Comparison of ENCODE assay signal across 8 cellular contexts in genomic region chr4:52862605-52863236, GRCh38. TPM values are rescaled to one million over a fixed set of nuclear protein-coding genes. Genes with fewer than 3 reads are reported as not detected.
DNase-seq lines count a peak whose midpoint lies in the region; ATAC-seq and TF ChIP-seq lines count a peak whose summit lies in the region.

No MANE protein-coding gene starts in this region.

- H3K4me1 ChIP-seq in BE2C (peaks cover 32% of the 10 kb centered on the region), KMS-11 (ENCODE audit: low read depth, poor library complexity, severe bottlenecking) (no peaks in the 10 kb centered on the region), colonic mucosa (no peaks in the 10 kb centered on the region)
- H3K4me1 ChIP-seq in naive thymus-derived CD4-positive, alpha-beta T cell (ENCODE audit: control insufficient read depth in 2 of 2, insufficient read depth in 2 of 2, low read length in 2 of 2), result peaks cover 0 to 6% of the 10 kb centered on the region in 2 donors

- ATAC-seq in naive thymus-derived CD4-positive, alpha-beta T cell, result no peak
- ATAC-seq in GM18502 (IDR thresholded peaks at IDR 0.05; ENCODE audit: poor library complexity, unreplicated experiment), result no peak

- no peaks in the 10 kb centered on the region for H3K79me2 ChIP-seq in KMS-11 (ENCODE audit: insufficient read depth, low read depth)

- peaks cover 0 to 14% (median 2%) of the 10 kb centered on the region in 11 donors for H3K9me3 Mint-ChIP-seq in naive thymus-derived CD4-positive, alpha-beta T cell

- POLR2A ChIA-PET in naive thymus-derived CD4-positive, alpha-beta T cell (lab: Charles Lee), result interaction anchor here (1.5 kb wide), 1 partner anchor 151 kb away, joined by 8 read pairs; no protein-coding TSS in a partner anchor

- H3K27me3 Mint-ChIP-seq in naive thymus-derived CD4-positive, alpha-beta T cell, result peaks cover 24 to 38% (median 34%) of the 10 kb centered on the region in 5 donors

- no peak overlapping the region for H3K27ac Mint-ChIP-seq in naive thymus-derived CD4-positive, alpha-beta T cell

- peak overlapping the region; percentile 92 for H2AFZ ChIP-seq in KMS-11 (ENCODE audit: low read depth)

- H3K4me3 ChIP-seq in BE2C (ENCODE audit: low read depth, low read length) (peak overlapping the region; percentile 86), KMS-11 (IDR thresholded peaks at IDR 0.05; ENCODE audit: insufficient read depth, low read depth, low read length) (peak overlapping the region; percentile 84), colonic mucosa (peak overlapping the region; percentile 64)
- peak overlapping the region; percentile 58 for H3K4me3 ChIP-seq in naive thymus-derived CD4-positive, alpha-beta T cell (ENCODE audit: low read length)

- H3K36me3 Mint-ChIP-seq in naive thymus-derived CD4-positive, alpha-beta T cell, result peaks cover 0 to 11% (median 4%) of the 10 kb centered on the region in 5 donors

- H3K27me3 ChIP-seq in BE2C (no peaks in the 10 kb centered on the region), KMS-11 (ENCODE audit: insufficient read depth, low read depth) (no peaks in the 10 kb centered on the region), colonic mucosa (no peaks in the 10 kb centered on the region)
- H3K27me3 ChIP-seq in naive thymus-derived CD4-positive, alpha-beta T cell (ENCODE audit: control insufficient read depth in 2 of 2, insufficient read depth in 2 of 2, low read length in 2 of 2), result no peaks in the 10 kb centered on the region

- intact Hi-C loops in colonic mucosa (cut with DNase I), result no loop called here
- intact Hi-C loops in naive thymus-derived CD4-positive, alpha-beta T cell (cut with micrococcal nuclease), result loop anchor here (1.0 to 10.0 kb wide), 9 partner anchors 49 to 1020 kb away; partner anchors contain the start of genes DCUN1D4 (in 1 of the 2), FIP1L1 (in 1 of the 2), SCFD2 (in 1 of the 2) and USP46 (in 1 of the 2)

- peak overlapping the region; percentile 67 for H3K4me2 ChIP-seq in KMS-11

- H3K36me3 ChIP-seq in BE2C (peaks cover 31% of the 10 kb centered on the region), KMS-11 (ENCODE audit: insufficient read depth) (no peaks in the 10 kb centered on the region), colonic mucosa (no peaks in the 10 kb centered on the region)
- no peaks in the 10 kb centered on the region for H3K36me3 ChIP-seq in naive thymus-derived CD4-positive, alpha-beta T cell (ENCODE audit: control insufficient read depth in 2 of 3, insufficient read depth in 3 of 3, low read length in 3 of 3)

- no peak for TF ChIP-seq CTCF in BE2C (IDR thresholded peaks at IDR 0.05; ENCODE audit: low read depth, low read length)
- TF ChIP-seq CTCF in KMS-11 (conservative IDR thresholded peaks at IDR 0.05; ENCODE audit: low read depth, low read length), result no peak
- TF ChIP-seq CTCF in colonic mucosa (IDR thresholded peaks at IDR 0.05), result no peak

- peak overlapping the region; percentile 18 to 87 (median 82) for H3K4me3 Mint-ChIP-seq in naive thymus-derived CD4-positive, alpha-beta T cell

- no peak for DNase-seq in BE2C
- no peak for DNase-seq in colonic mucosa
- peak in 2 of 9 donors; percentile 5 to 7 for DNase-seq in naive thymus-derived CD4-positive, alpha-beta T cell
- no peak for DNase-seq in AML-193 (lab: John Stamatoyannopoulos, UW)
- DNase-seq in NCI-H345 (lab: John Stamatoyannopoulos, UW), result no peak
- DNase-seq in NK-92 (lab: John Stamatoyannopoulos, UW; ENCODE audit: unreplicated experiment), result no peak

- H3K9me3 ChIP-seq in BE2C, result no peaks in the 10 kb centered on the region; the same call in 1 of the 2 replicates
- no peaks in the 10 kb centered on the region for H3K9me3 ChIP-seq in colonic mucosa
- no peaks in the 10 kb centered on the region for H3K9me3 ChIP-seq in naive thymus-derived CD4-positive, alpha-beta T cell (ENCODE audit: control insufficient read depth in 2 of 3, low read length in 3 of 3)

- CTCF ChIA-PET in naive thymus-derived CD4-positive, alpha-beta T cell (lab: Charles Lee), result no interaction called here

- no peak overlapping the region for H3K27ac ChIP-seq in KMS-11
- no peak overlapping the region for H3K27ac ChIP-seq in colonic mucosa
- H3K27ac ChIP-seq in naive thymus-derived CD4-positive, alpha-beta T cell (ENCODE audit: low read depth, low read length), result peak overlapping the region; percentile 34

- H3K9ac ChIP-seq in KMS-11, result peak overlapping the region; percentile 40; the same call in 1 of the 2 replicates
- peak overlapping the region in 1 of 2 donors; percentile 45 for H3K9ac ChIP-seq in colonic mucosa (ENCODE audit: low read depth in 2 of 2, low read length in 2 of 2)

- H4K20me1 ChIP-seq in KMS-11 (ENCODE audit: insufficient read depth), result no peaks in the 10 kb centered on the region

- peaks cover 0 to 17% (median 5%) of the 10 kb centered on the region in 7 donors for H3K4me1 Mint-ChIP-seq in naive thymus-derived CD4-positive, alpha-beta T cell

RNA-seq across cellular contexts. Expression of gene RASL11B, which starts 0.6 kb away (rescaled TPM):
- polyA plus RNA-seq in BE2C (2012; ENCODE audit: insufficient read depth, insufficient read length, low read depth), result 6.5 TPM
- total RNA-seq in colonic mucosa, result under 1 TPM in 1 of 2 donors, not detected in 1; 0.35 TPM
- under 1 TPM in 1 of 5 experiments, not detected in 4; 0.41 TPM for total RNA-seq in naive thymus-derived CD4-positive, alpha-beta T cell
- polyA plus RNA-seq in naive thymus-derived CD4-positive, alpha-beta T cell, result under 1 TPM in 1 of 2 donors, not detected in 1; 0.11 TPM
